22 cellular contexts compared by ENCODE assay signal in genomic region chr6:14435291-14435690, GRCh38.
DNase-seq lines count a peak whose midpoint lies in the region; ATAC-seq, FAIRE-seq and TF ChIP-seq lines count a peak whose summit lies in the region.
"Had no signal": no experiment of that assay in that cellular context is flagged by ENCODE, and none has a peak within 500 bp of the region (broad histone marks: within the 10 kb centered on the region; RNA-seq: fewer than 3 reads in every experiment).

No MANE protein-coding gene starts in this region.

- peaks cover 6% of the 10 kb centered on the region for H3K9me3 Mint-ChIP-seq in glutamatergic neuron (ENCODE audit: unreplicated experiment)
- H3K9me3 Mint-ChIP-seq in endodermal cell = no peaks in the 10 kb centered on the region
- no peaks in the 10 kb centered on the region for H3K9me3 Mint-ChIP-seq in activated naive CD8-positive, alpha-beta T cell treated with anti-CD3 and anti-CD28 coated beads, Interleukin-2, amount 50 U/mL, for 24 hours
- H3K9me3 Mint-ChIP-seq: CD4-positive, CD25-positive, alpha-beta regulatory T cell; H9; HFFc6 had no signal

- H3K27ac ChIP-seq in esophagus squamous epithelium (no peak overlapping the region), endodermal cell (ENCODE audit: low read depth, low read length) (no peak overlapping the region)
- H3K27ac ChIP-seq: A549, KMS-11 had no signal

- TF ChIP-seq CTCF in glutamatergic neuron (IDR thresholded peaks at IDR 0.05; ENCODE audit: partially characterized antibody, unreplicated experiment) = no peak
- TF ChIP-seq CTCF in esophagus squamous epithelium (IDR thresholded peaks at IDR 0.05) = no peak
- TF ChIP-seq CTCF in endodermal cell (conservative IDR thresholded peaks at IDR 0.05) = no peak

- DNase-seq in HK-2 (ENCODE audit: unreplicated experiment) (peak; percentile 2), RCC 7860 (ENCODE audit: low spot score) (peak; percentile 59), glutamatergic neuron (no peak), esophagus squamous epithelium (lab: John Stamatoyannopoulos, UW) (no peak), endodermal cell (no peak)
- no peak for DNase-seq in activated naive CD8-positive, alpha-beta T cell treated with anti-CD3 and anti-CD28 coated beads, Interleukin-2, amount 50 U/mL, for 24 hours
- DNase-seq: CD4-positive, CD25-positive, alpha-beta regulatory T cell; H9; HFFc6; MG63; NCI-H1417; NCI-H187; NCI-H446; NCI-H526; RPMI8226; SHP77 had no signal

- H3K9me3 ChIP-seq in esophagus squamous epithelium (no peaks in the 10 kb centered on the region), endodermal cell (ENCODE audit: control insufficient read depth, low read length) (no peaks in the 10 kb centered on the region)
- H3K9me3 ChIP-seq: A549, MG63 had no signal

- no peaks in the 10 kb centered on the region for H3K27me3 ChIP-seq in esophagus squamous epithelium
- H3K27me3 ChIP-seq in endodermal cell (ENCODE audit: control insufficient read depth, insufficient read depth, low read length, poor library complexity, severe bottlenecking) = no peaks in the 10 kb centered on the region
- H3K27me3 ChIP-seq: MG63 had no signal

- peak; percentile 24 for FAIRE-seq in RCC 7860 (lab: Jason Lieb, UNC)
- FAIRE-seq: A549, GM12878, HepG2 had no signal

- H3K36me3 Mint-ChIP-seq in glutamatergic neuron (ENCODE audit: unreplicated experiment) (no peaks in the 10 kb centered on the region), endodermal cell (ENCODE audit: low read depth) (peaks cover 66% of the 10 kb centered on the region)
- no peaks in the 10 kb centered on the region for H3K36me3 Mint-ChIP-seq in activated naive CD8-positive, alpha-beta T cell treated with anti-CD3 and anti-CD28 coated beads, Interleukin-2, amount 50 U/mL, for 24 hours (ENCODE audit: low read depth)
- H3K36me3 Mint-ChIP-seq: CD4-positive, CD25-positive, alpha-beta regulatory T cell had no signal

- no peak for TF ChIP-seq POLR2A in esophagus squamous epithelium (IDR thresholded peaks at IDR 0.05)

- H3K4me3 Mint-ChIP-seq in glutamatergic neuron (ENCODE audit: unreplicated experiment) (no peak overlapping the region), endodermal cell (no peak overlapping the region)
- no peak overlapping the region for H3K4me3 Mint-ChIP-seq in activated naive CD8-positive, alpha-beta T cell treated with anti-CD3 and anti-CD28 coated beads, Interleukin-2, amount 50 U/mL, for 24 hours
- H3K4me3 Mint-ChIP-seq: B cell; CD4-positive, CD25-positive, alpha-beta regulatory T cell; H9; HFFc6 had no signal

- 63 to 71% methylated on average over 1 of the region's 1 CpG for WGBS in esophagus squamous epithelium, 2 donors
- 93 to 100% methylated on average over 1 of the region's 1 CpG for WGBS in endodermal cell (ENCODE audit: insufficient coverage in 1 of 2, insufficient read length in 1 of 2), 2 experiments

- H3K4me1 Mint-ChIP-seq in glutamatergic neuron (ENCODE audit: low read depth, unreplicated experiment) = peaks cover 31% of the 10 kb centered on the region
- H3K4me1 Mint-ChIP-seq in endodermal cell = peaks cover 17% of the 10 kb centered on the region
- H3K4me1 Mint-ChIP-seq in activated naive CD8-positive, alpha-beta T cell treated with anti-CD3 and anti-CD28 coated beads, Interleukin-2, amount 50 U/mL, for 24 hours = no peaks in the 10 kb centered on the region
- H3K4me1 Mint-ChIP-seq: B cell; CD4-positive, CD25-positive, alpha-beta regulatory T cell had no signal

- no peak for ATAC-seq in HG02610 (IDR thresholded peaks at IDR 0.05; ENCODE audit: unreplicated experiment)
- no peak for ATAC-seq in activated naive CD8-positive, alpha-beta T cell treated with anti-CD3 and anti-CD28 coated beads, Interleukin-2, amount 50 U/mL, for 24 hours
- ATAC-seq: A549, GM12878, HepG2 had no signal

- H3K27ac Mint-ChIP-seq in glutamatergic neuron (ENCODE audit: unreplicated experiment) (peak overlapping the region; percentile 53), endodermal cell (no peak overlapping the region)
- H3K27ac Mint-ChIP-seq in activated naive CD8-positive, alpha-beta T cell treated with anti-CD3 and anti-CD28 coated beads, Interleukin-2, amount 50 U/mL, for 24 hours = no peak overlapping the region
- H3K27ac Mint-ChIP-seq: B cell; CD4-positive, CD25-positive, alpha-beta regulatory T cell; H9; HFFc6 had no signal

- intact Hi-C loops in esophagus squamous epithelium (cut with DNase I) = no loop called here

- no peaks in the 10 kb centered on the region for H3K36me3 ChIP-seq in esophagus squamous epithelium
- H3K36me3 ChIP-seq in endodermal cell (ENCODE audit: control insufficient read depth, insufficient read depth, low read length) = no peaks in the 10 kb centered on the region
- H3K36me3 ChIP-seq: MG63 had no signal

- no peak overlapping the region for H3K9ac ChIP-seq in endodermal cell (ENCODE audit: extremely low read depth, low read length, poor library complexity, severe bottlenecking)
- H3K9ac ChIP-seq: KMS-11 had no signal

- H3K27me3 Mint-ChIP-seq in glutamatergic neuron (ENCODE audit: unreplicated experiment) (peaks cover 3% of the 10 kb centered on the region), endodermal cell (ENCODE audit: insufficient read depth) (no peaks in the 10 kb centered on the region)
- no peaks in the 10 kb centered on the region for H3K27me3 Mint-ChIP-seq in activated naive CD8-positive, alpha-beta T cell treated with anti-CD3 and anti-CD28 coated beads, Interleukin-2, amount 50 U/mL, for 24 hours
- H3K27me3 Mint-ChIP-seq: B cell; CD4-positive, CD25-positive, alpha-beta regulatory T cell had no signal

- H3K4me3 ChIP-seq in esophagus squamous epithelium (no peak overlapping the region), endodermal cell (ENCODE audit: low read length) (no peak overlapping the region)
- H3K4me3 ChIP-seq: A549, GM12878, MG63 had no signal

- H3K4me1 ChIP-seq in esophagus squamous epithelium (peaks cover 0 to 4% (median 1%) of the 10 kb centered on the region in 3 donors), endodermal cell (ENCODE audit: control insufficient read depth, insufficient read depth, low read length) (peaks cover 6% of the 10 kb centered on the region)

Comparison
In these comparisons a context has a peak if more than half of its experiments do, and no peak if none do; other contexts are left out.
1. DNase-seq: peak in HK-2 (single experiment) and RCC 7860 (single experiment); none in glutamatergic neuron (single experiment), esophagus squamous epithelium (single experiment), endodermal cell (single experiment) and activated naive CD8-positive, alpha-beta T cell treated with anti-CD3 and anti-CD28 coated beads, Interleukin-2, amount 50 U/mL, for 24 hours (single experiment).